18 cellular contexts compared by ENCODE assay signal in the genomic region with DNA sequence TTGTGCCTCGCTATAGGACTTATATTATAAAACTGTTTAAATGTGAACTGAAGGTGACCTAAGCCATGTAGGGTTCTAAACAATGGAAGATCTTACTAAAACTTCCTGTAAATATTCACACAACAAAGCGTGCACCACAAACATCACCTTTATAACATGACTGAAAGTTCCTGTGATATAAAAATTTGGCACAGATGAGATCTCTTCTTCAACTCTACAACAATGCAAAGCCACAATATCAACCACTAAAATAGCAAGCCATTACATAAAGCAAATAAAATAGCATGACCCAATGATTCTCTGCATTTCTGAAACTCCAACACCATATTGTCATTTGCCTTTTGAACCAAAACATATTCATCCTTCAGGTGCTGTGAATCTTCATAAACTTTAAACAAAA. TPM values are rescaled to one million over a fixed set of nuclear protein-coding genes. Genes with fewer than 3 reads are reported as not detected.
A peak's percentile ranks its signal among the peaks of the same experiment; 100 is the strongest.
DNase-seq lines count a peak whose midpoint lies in the region; ATAC-seq, FAIRE-seq and TF ChIP-seq lines count a peak whose summit lies in the region.
"Had no signal": no experiment of that assay in that cellular context is flagged by ENCODE, and none has a peak within 500 bp of the region (broad histone marks: within the 10 kb centered on the region; RNA-seq: fewer than 3 reads in every experiment).

No MANE protein-coding gene starts in this region.

- TF ChIP-seq POLR2A in H54 (IDR thresholded peaks at IDR 0.05; ENCODE audit: low read depth, low read length) (no peak), K562 (conservative IDR thresholded peaks at IDR 0.05) (no peak)

- no peak overlapping the region for H3K4me3 ChIP-seq in CD4-positive, alpha-beta memory T cell (ENCODE audit: low read length in 2 of 2)
- H3K4me3 ChIP-seq in K562 = peak overlapping the region; percentile 90
- H3K4me3 ChIP-seq: ascending aorta had no signal

- POLR2A ChIA-PET in CD4-positive, alpha-beta memory T cell (lab: Charles Lee; ENCODE audit: partially characterized antibody) = no interaction called here
- POLR2A ChIA-PET in K562 (lab: Yijun Ruan, JAX) = interaction anchor here (0.9 to 2.1 kb wide), 10 partner anchors 9 to 69 kb away, joined by 3 to 19 read pairs (median 5); no protein-coding TSS in a partner anchor

- no peak overlapping the region for H2AFZ ChIP-seq in K562 (ENCODE audit: low read depth, low read length)

- peak overlapping the region; percentile 81 for H3K4me2 ChIP-seq in K562 (ENCODE audit: insufficient read depth, low read length)
- H3K4me2 ChIP-seq: SK-N-SH had no signal

- CTCF ChIA-PET in CD4-positive, alpha-beta memory T cell (lab: Charles Lee; ENCODE audit: partially characterized antibody) = interaction anchor here (1.9 to 2.9 kb wide), 2 partner anchors 22 to 31 kb away, joined by 9 to 13 read pairs; no protein-coding TSS in a partner anchor
- CTCF ChIA-PET in K562 (lab: Yijun Ruan, JAX; ENCODE audit: low intra/inter-chr PET ratio) = interaction anchor here (0.6 kb wide), 1 partner anchor 160 kb away, joined by 3 read pairs; no protein-coding TSS in a partner anchor

- H3K4me1 Mint-ChIP-seq in CD4-positive, alpha-beta memory T cell = peaks cover 43 to 74% (median 58%) of the 10 kb centered on the region in 4 donors
- H3K4me1 Mint-ChIP-seq in neural crest cell = peaks cover 49% of the 10 kb centered on the region

- peak overlapping the region in 1 of 2 experiments; percentile 25; a peak in 2 of 4 replicates for H3K9ac ChIP-seq in K562 (ENCODE audit: insufficient read depth in 1 of 2, low read depth in 2 of 2, low read length in 2 of 2)
- H3K9ac ChIP-seq: SK-N-SH had no signal

- in situ Hi-C loops in K562 (cut with MboI) = no loop called here

- H3K9me3 ChIP-seq in CD4-positive, alpha-beta memory T cell (ENCODE audit: control insufficient read depth in 1 of 2, low read length in 2 of 2) = no peaks in the 10 kb centered on the region
- H3K9me3 ChIP-seq in K562 (replicated peaks; ENCODE audit: control insufficient read depth, insufficient read depth, low read depth, low read length) = no peaks in the 10 kb centered on the region
- H3K9me3 ChIP-seq: ascending aorta, BE2C, SK-N-SH had no signal

- H3K4me1 ChIP-seq in CD4-positive, alpha-beta memory T cell (ENCODE audit: insufficient read depth, low read length) = peaks cover 70% of the 10 kb centered on the region
- peaks cover 21 to 36% of the 10 kb centered on the region in 2 experiments; a peak in 4 of 5 replicates for H3K4me1 ChIP-seq in K562 (replicated peaks in 1 of 2; ENCODE audit: control insufficient read depth in 2 of 2, insufficient read depth in 2 of 2, low read length in 2 of 2)
- H3K4me1 ChIP-seq: ascending aorta, BE2C had no signal

- H3K27me3 ChIP-seq in CD4-positive, alpha-beta memory T cell (ENCODE audit: insufficient read depth, low read length) = no peaks in the 10 kb centered on the region
- no peaks in the 10 kb centered on the region for H3K27me3 ChIP-seq in K562 (ENCODE audit: control insufficient read depth in 2 of 2, insufficient read depth in 2 of 2, low read length in 2 of 2)
- H3K27me3 ChIP-seq: ascending aorta had no signal

- 7% methylated on average over 2 of the region's 2 CpGs for WGBS in K562 (ENCODE audit: insufficient coverage, low coverage, missing lambda C conversion rate)

- BruUV-seq in K562 (replicated peaks; lab: Mats Ljungman, UMichigan) = no TSS peak

- H4K20me1 ChIP-seq in K562 (replicated peaks; ENCODE audit: control insufficient read depth, insufficient read depth, low read length) = peaks cover 30% of the 10 kb centered on the region

- H3K27ac ChIP-seq in CD4-positive, alpha-beta memory T cell (ENCODE audit: low read depth, low read length) = no peak overlapping the region
- peak overlapping the region; percentile 54; the same call in 2 of the 3 replicates for H3K27ac ChIP-seq in K562 (ENCODE audit: extremely low read depth, low read depth, low read length)
- H3K27ac ChIP-seq: ascending aorta, WERI-Rb-1 had no signal

- H3K36me3 Mint-ChIP-seq in CD4-positive, alpha-beta memory T cell = peaks cover 0 to 11% of the 10 kb centered on the region in 2 donors
- H3K36me3 Mint-ChIP-seq in neural crest cell (ENCODE audit: low read depth) = no peaks in the 10 kb centered on the region

- no peak for DNase-seq in CD4-positive, alpha-beta memory T cell
- DNase-seq in H54 (ENCODE audit: insufficient read length, low spot score) = no peak
- no peak for DNase-seq in K562 (ENCODE audit: extremely low read depth in 1 of 4, low spot score in 3 of 4)
- DNase-seq in neural crest cell (ENCODE audit: low read depth, low spot score) = no peak
- DNase-seq in stimulated activated CD8-positive, alpha-beta memory T cell treated with anti-CD3 and anti-CD28 coated beads, Interleukin-4, amount 100 ng/mL, for 48 hours = no peak
- no peak for DNase-seq in stimulated activated CD4-positive, alpha-beta T cell treated with anti-CD3 and anti-CD28 coated beads, Interleukin-4, amount 100 ng/mL, for 24 hours
- DNase-seq: activated CD8-positive, alpha-beta memory T cell treated with anti-CD3 and anti-CD28 coated beads, Interleukin-2, amount 50 U/mL, for 48 hours; BE2C; mesendoderm; MM.1S; NCI-H2171; SK-N-SH; stimulated activated CD4-positive, alpha-beta T cell treated with anti-CD3 and anti-CD28 coated beads, Interleukin-2, amount 100 ng/mL, for 48 hours; WERI-Rb-1 had no signal

- no peaks in the 10 kb centered on the region for H3K9me3 Mint-ChIP-seq in CD4-positive, alpha-beta memory T cell
- no peaks in the 10 kb centered on the region for H3K9me3 Mint-ChIP-seq in neural crest cell

- intact Hi-C loops in CD4-positive, alpha-beta memory T cell (cut with micrococcal nuclease) = no loop called here
- intact Hi-C loops in K562 (cut with micrococcal nuclease) = no loop called here

- peaks cover 98% of the 10 kb centered on the region for H3K79me2 ChIP-seq in K562 (ENCODE audit: control insufficient read depth, insufficient read depth, low read length)

- ATAC-seq in K562 (no peak), GM18861 (IDR thresholded peaks at IDR 0.05; ENCODE audit: unreplicated experiment) (no peak), GM19023 (IDR thresholded peaks at IDR 0.05; ENCODE audit: unreplicated experiment) (no peak)

- TF ChIP-seq CTCF in K562 (IDR thresholded peaks at IDR 0.05 in 2 of 3, conservative IDR thresholded peaks at IDR 0.05 in 1 of 3; ENCODE audit: insufficient read depth in 2 of 3, low read depth in 1 of 3, low read length in 3 of 3) (no peak), neural crest cell (conservative IDR thresholded peaks at IDR 0.05) (no peak)

- H3K36me3 ChIP-seq in CD4-positive, alpha-beta memory T cell (ENCODE audit: insufficient read depth, low read length) = no peaks in the 10 kb centered on the region
- peaks cover 29% of the 10 kb centered on the region for H3K36me3 ChIP-seq in K562 (ENCODE audit: control insufficient read depth, insufficient read depth, low read length)
- H3K36me3 ChIP-seq: ascending aorta, BE2C, WERI-Rb-1 had no signal

- no peaks in the 10 kb centered on the region for H3K9me1 ChIP-seq in K562 (ENCODE audit: control insufficient read depth, insufficient read depth, low read length)

- TF ChIP-seq RAD21 in K562 (CRISPR knock-in tag; conservative IDR thresholded peaks at IDR 0.05 in 1 of 2, IDR thresholded peaks at IDR 0.05 in 1 of 2) = no peak

- FAIRE-seq in H54 (lab: Jason Lieb, UNC) (peak; percentile 90), K562 (lab: Jason Lieb, UNC) (no peak)

- peak overlapping the region in 4 of 8 donors; percentile 2 to 60 (median 38) for H3K4me3 Mint-ChIP-seq in CD4-positive, alpha-beta memory T cell
- peak overlapping the region; percentile 72 for H3K4me3 Mint-ChIP-seq in neural crest cell

- H3K27ac Mint-ChIP-seq in CD4-positive, alpha-beta memory T cell = peak overlapping the region in 4 of 7 donors; percentile 1 to 9 (median 4)
- H3K27ac Mint-ChIP-seq in neural crest cell (ENCODE audit: unreplicated experiment) = no peak overlapping the region

- TF ChIP-seq EP300 in K562 (IDR thresholded peaks at IDR 0.05; ENCODE audit: low read length) = no peak

- peaks cover 0 to 2% of the 10 kb centered on the region in 2 donors for H3K27me3 Mint-ChIP-seq in CD4-positive, alpha-beta memory T cell
- H3K27me3 Mint-ChIP-seq in neural crest cell (ENCODE audit: low read depth) = no peaks in the 10 kb centered on the region
- H3K27me3 Mint-ChIP-seq: progenitor cell of endocrine pancreas had no signal

TF ChIP-seq in K562, 482 proteins besides CTCF, POLR2A, EP300 and RAD21 (continues in another document):
- 0 out of 2 replicates have a peak, but pooled peaks have one; percentile 16 for TF ChIP-seq SMARCC2 (IDR thresholded peaks at IDR 0.05; ENCODE audit: low read depth)
- TF ChIP-seq FOXK2 (conservative IDR thresholded peaks at IDR 0.05 in 1 of 2, IDR thresholded peaks at IDR 0.05 in 1 of 2; ENCODE audit: low read depth in 2 of 2) = 0 out of 4 replicates have a peak, but pooled peaks of 1 of the 2 experiments have one; percentile 6
- TF ChIP-seq ZNF316 (IDR thresholded peaks at IDR 0.05) = no peak
- TF ChIP-seq ZNF717 (CRISPR knock-in tag; IDR thresholded peaks at IDR 0.05) = 0 out of 2 replicates have a peak, but pooled peaks have one; percentile 14
- no peak for TF ChIP-seq ETS2 (tag; IDR thresholded peaks at IDR 0.05; ENCODE audit: borderline replicate concordance, poor library complexity, severe bottlenecking)
- 0 out of 2 replicates have a peak, but pooled peaks have one; percentile 63 for TF ChIP-seq ZC3H8 (IDR thresholded peaks at IDR 0.05)
- TF ChIP-seq C11orf30 (IDR thresholded peaks at IDR 0.05; ENCODE audit: low read depth) = no peak

RNA-seq across cellular contexts. Expression of a gene that starts 3.5 kb away (rescaled TPM):
- 1 to 10 TPM; 4.9 to 7.9 TPM for total RNA-seq in CD4-positive, alpha-beta memory T cell
- 1 to 10 TPM; 1.9 to 2.0 TPM for polyA plus RNA-seq in CD4-positive, alpha-beta memory T cell
- total RNA-seq in K562 (2011; cell fraction: chromatin; rRNA removed; ENCODE audit: low replicate concordance) = 86.2 and 96.5 TPM in 2 replicates
- total RNA-seq in K562 (2011; cell fraction: nucleolus; rRNA removed) = 21.8 and 24.5 TPM in 2 replicates
- total RNA-seq in K562 (2011; cell fraction: nucleoplasm; rRNA removed) = 46.6 and 65.3 TPM in 2 replicates
- total RNA-seq in K562 (2014; rRNA removed) (61.9 and 108 TPM in 2 replicates), K562 (2014; rRNA removed; fragmentation: Illumina TruSeq; extraction: Trizol) (115 and 149 TPM in 2 replicates), K562 (2015; rRNA removed; fragmentation: Illumina TruSeq; extraction: Trizol) (75.4 and 77.7 TPM in 2 replicates), K562 (2021) (90.6 and 99.4 TPM in 2 replicates), neural crest cell (54.7 and 58.7 TPM in 2 replicates)
- polyA plus RNA-seq in K562 (2011; rRNA removed) (54.6 and 59.9 TPM in 2 replicates), K562 (2014; fragmentation: Illumina TruSeq; extraction: Trizol) (70.6 and 78.9 TPM in 2 replicates), K562 (2014; fragmentation: Nextera tagmentation; extraction: Ambion mirVana) (10 to 100 TPM; 37.2 to 54.6 TPM), K562 (2014; rRNA removed) (77.8 and 112 TPM in 2 replicates)
- polyA plus RNA-seq in K562 (2011; cell fraction: cytosol; rRNA removed) = 31.2 and 49.4 TPM in 2 replicates
- 22.9 and 25.6 TPM in 2 replicates for polyA plus RNA-seq in K562 (2011; cell fraction: nucleus; rRNA removed)
- 42.1 and 45.3 TPM in 2 replicates for polyA plus RNA-seq in K562 (2012)
- 72.0 and 108 TPM in 2 replicates for polyA minus RNA-seq in K562 (2011; rRNA and poly(A)+ RNA removed)
- polyA minus RNA-seq in K562 (2011; cell fraction: cytosol; rRNA and poly(A)+ RNA removed) = 50.5 and 77.5 TPM in 2 replicates
- 17.6 and 34.7 TPM in 2 replicates for polyA minus RNA-seq in K562 (2011; cell fraction: nucleus; rRNA and poly(A)+ RNA removed)
